1 cellular context compared by ENCODE assay signal in genomic region chrX:50180073-50180940, GRCh38.
TF ChIP-seq lines count a peak whose summit lies in the region.

No MANE protein-coding gene starts in this region.

TF ChIP-seq in HepG2, 621 proteins besides CTCF, POLR2A, EP300 and RAD21:
- TF ChIP-seq MAX (IDR thresholded peaks at IDR 0.05) (peak; percentile 59), TFDP2 (CRISPR knock-in tag; IDR thresholded peaks at IDR 0.05) (no peak), ZNF850 (CRISPR knock-in tag; conservative IDR thresholded peaks at IDR 0.05) (no peak), ARID5B (CRISPR knock-in tag; IDR thresholded peaks at IDR 0.05) (peak; percentile 32; the same call in 1 of the 2 replicates), CHD4 (IDR thresholded peaks at IDR 0.05; ENCODE audit: borderline replicate concordance, low read length) (no peak), SOX13 (IDR thresholded peaks at IDR 0.05) (no peak), SOX13 (CRISPR knock-in tag; conservative IDR thresholded peaks at IDR 0.05 in 1 of 2, IDR thresholded peaks at IDR 0.05 in 1 of 2) (peak in 1 of 2 experiments; percentile 39; a peak in 1 of 4 replicates), BORCS8-MEF2B (CRISPR knock-in tag; IDR thresholded peaks at IDR 0.05) (no peak), HMG20A (CRISPR knock-in tag; IDR thresholded peaks at IDR 0.05; ENCODE audit: borderline replicate concordance) (0 out of 2 replicates have a peak, but pooled peaks have one; percentile 21), NR2F1 (CRISPR knock-in tag; IDR thresholded peaks at IDR 0.05) (no peak), MYC (CRISPR knock-in tag; IDR thresholded peaks at IDR 0.05; ENCODE audit: borderline replicate concordance) (peak; percentile 33; the same call in 1 of the 2 replicates), MAZ (IDR thresholded peaks at IDR 0.05; ENCODE audit: borderline replicate concordance, low read depth, low read length) (no peak), MAZ (CRISPR knock-in tag; IDR thresholded peaks at IDR 0.05; ENCODE audit: low read depth) (no peak), HOXA5 (CRISPR knock-in tag; IDR thresholded peaks at IDR 0.05) (no peak), ZNF776 (CRISPR knock-in tag; IDR thresholded peaks at IDR 0.05) (no peak), HNF4A (CRISPR knock-in tag; IDR thresholded peaks at IDR 0.05) (0 out of 2 replicates have a peak, but pooled peaks have one; percentile 11), ASH2L (IDR thresholded peaks at IDR 0.05; ENCODE audit: insufficient read length, low read depth, low read length) (peak; percentile 56), TEAD3 (CRISPR knock-in tag; optimal IDR thresholded peaks at IDR 0.05; ENCODE audit: borderline replicate concordance) (peak; percentile 22), ZNF552 (CRISPR knock-in tag; IDR thresholded peaks at IDR 0.05; ENCODE audit: borderline replicate concordance) (no peak), ZFP90 (CRISPR knock-in tag; IDR thresholded peaks at IDR 0.05; ENCODE audit: borderline replicate concordance) (no peak), ZSCAN9 (CRISPR knock-in tag; IDR thresholded peaks at IDR 0.05; ENCODE audit: borderline replicate concordance) (no peak), CERS6 (CRISPR knock-in tag; IDR thresholded peaks at IDR 0.05) (no peak)
- TF ChIP-seq, protein P1, sequence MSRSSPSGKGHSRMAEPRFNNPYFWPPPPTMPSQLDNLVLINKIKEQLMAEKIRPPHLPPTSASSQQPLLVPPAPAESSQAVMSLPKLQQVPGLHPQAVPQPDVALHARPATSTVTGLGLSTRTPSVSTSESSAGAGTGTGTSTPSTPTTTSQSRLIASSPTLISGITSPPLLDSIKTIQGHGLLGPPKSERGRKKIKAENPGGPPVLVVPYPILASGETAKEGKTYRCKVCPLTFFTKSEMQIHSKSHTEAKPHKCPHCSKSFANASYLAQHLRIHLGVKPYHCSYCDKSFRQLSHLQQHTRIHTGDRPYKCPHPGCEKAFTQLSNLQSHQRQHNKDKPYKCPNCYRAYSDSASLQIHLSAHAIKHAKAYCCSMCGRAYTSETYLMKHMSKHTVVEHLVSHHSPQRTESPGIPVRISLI (CRISPR knock-in tag; IDR thresholded peaks at IDR 0.05; ENCODE audit: borderline replicate concordance): peak; percentile 66; the same call in 1 of the 2 replicates
- TF ChIP-seq, protein P2, sequence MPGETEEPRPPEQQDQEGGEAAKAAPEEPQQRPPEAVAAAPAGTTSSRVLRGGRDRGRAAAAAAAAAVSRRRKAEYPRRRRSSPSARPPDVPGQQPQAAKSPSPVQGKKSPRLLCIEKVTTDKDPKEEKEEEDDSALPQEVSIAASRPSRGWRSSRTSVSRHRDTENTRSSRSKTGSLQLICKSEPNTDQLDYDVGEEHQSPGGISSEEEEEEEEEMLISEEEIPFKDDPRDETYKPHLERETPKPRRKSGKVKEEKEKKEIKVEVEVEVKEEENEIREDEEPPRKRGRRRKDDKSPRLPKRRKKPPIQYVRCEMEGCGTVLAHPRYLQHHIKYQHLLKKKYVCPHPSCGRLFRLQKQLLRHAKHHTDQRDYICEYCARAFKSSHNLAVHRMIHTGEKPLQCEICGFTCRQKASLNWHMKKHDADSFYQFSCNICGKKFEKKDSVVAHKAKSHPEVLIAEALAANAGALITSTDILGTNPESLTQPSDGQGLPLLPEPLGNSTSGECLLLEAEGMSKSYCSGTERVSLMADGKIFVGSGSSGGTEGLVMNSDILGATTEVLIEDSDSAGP (CRISPR knock-in tag; IDR thresholded peaks at IDR 0.05; ENCODE audit: borderline replicate concordance): peak; percentile 60
